Comparison of ENCODE assay signal across 25 cellular contexts in genomic region chr2:51624995-51625394, GRCh38.
DNase-seq lines count a peak whose midpoint lies in the region; FAIRE-seq and TF ChIP-seq lines count a peak whose summit lies in the region.
"Had no signal": no experiment of that assay in that cellular context is flagged by ENCODE, and none has a peak within 500 bp of the region (broad histone marks: within the 10 kb centered on the region; RNA-seq: fewer than 3 reads in every experiment).

No MANE protein-coding gene starts in this region.

- FAIRE-seq in HTR-8/SVneo (lab: Jason Lieb, UNC) (no peak), bronchial epithelial cell (lab: Jason Lieb, UNC) (no peak)
- FAIRE-seq: A549, GM12878 had no signal

- DNase-seq in A673 (ENCODE audit: low spot score) (peak; percentile 0), HTR-8/SVneo (ENCODE audit: insufficient read length, low spot score) (peak; percentile 4), bronchial epithelial cell (ENCODE audit: low read depth) (peak; percentile 65), iris pigment epithelial cell (ENCODE audit: low read depth) (peak; percentile 67), LoVo (ENCODE audit: low spot score) (no peak), adrenal gland (no peak), SKM-1 treated with dmso at 0.1 percent for 144 hours (lab: John Stamatoyannopoulos, UW; ENCODE audit: unreplicated experiment) (no peak), HEK293T (ENCODE audit: extremely low spot score) (no peak)
- DNase-seq: activated CD8-positive, alpha-beta memory T cell treated with anti-CD3 and anti-CD28 coated beads, Interleukin-2, amount 50 U/mL, for 48 hours; activated effector memory CD4-positive, alpha-beta T cell treated with anti-CD3 and anti-CD28 coated beads, Interleukin-2, amount 50 U/mL, for 16 hours; GF-D8; left ventricle myocardium inferior; mucosa of descending colon; NCI-H1105; NCI-H2107; NCI-H510A treated with DMSO at 0.1 percent for 48 hours; stimulated activated CD4-positive, alpha-beta T cell treated with anti-CD3 and anti-CD28 coated beads, Interleukin-12 subunit alpha, Interleukin-12 subunit beta, amount 100 ng/mL, for 4 hours; stimulated activated CD8-positive, alpha-beta memory T cell treated with anti-CD3 and anti-CD28 coated beads, Interleukin-4, amount 100 ng/mL, for 48 hours; substantia nigra had no signal

- TF ChIP-seq CTCF in A673 (conservative IDR thresholded peaks at IDR 0.05; ENCODE audit: low read depth, low read length) (no peak), bronchial epithelial cell (IDR thresholded peaks at IDR 0.05; ENCODE audit: insufficient read depth, low read length, severe bottlenecking) (no peak), adrenal gland (IDR thresholded peaks at IDR 0.05) (no peak)

- no peak for TF ChIP-seq POLR2A in adrenal gland (IDR thresholded peaks at IDR 0.05)

- no peaks in the 10 kb centered on the region for H3K4me1 ChIP-seq in A673 (ENCODE audit: insufficient read depth, low read length, poor library complexity, severe bottlenecking)
- no peaks in the 10 kb centered on the region for H3K4me1 ChIP-seq in adrenal gland (replicated peaks in 1 of 2)
- H3K4me1 ChIP-seq: A549, left ventricle myocardium inferior, neural progenitor cell, vagina had no signal

- POLR2A ChIA-PET in A673 (lab: Charles Lee; ENCODE audit: low non-redundant PET) (no interaction called here), HEK293T (lab: Yijun Ruan, JAX) (no interaction called here)

- H3K4me3 ChIP-seq in A673 (ENCODE audit: low read depth, low read length, poor library complexity, severe bottlenecking): no peak overlapping the region
- H3K4me3 ChIP-seq in bronchial epithelial cell (ENCODE audit: low read depth, low read length): no peak overlapping the region
- H3K4me3 ChIP-seq in adrenal gland: no peak overlapping the region
- H3K4me3 ChIP-seq: A549, GM12878, left ventricle myocardium inferior, mucosa of descending colon, neural progenitor cell, vagina had no signal

- 70 to 84% (median 72%) methylated on average over 3 of the region's 3 CpGs for WGBS in adrenal gland, 4 donors

- intact Hi-C loops in A673 (cut with micrococcal nuclease; ENCODE audit: unreplicated experiment): no loop called here
- intact Hi-C loops in adrenal gland (cut with DNase I): no loop called here

- no peaks in the 10 kb centered on the region for H3K36me3 ChIP-seq in A673 (ENCODE audit: insufficient read depth, low read length, poor library complexity, severe bottlenecking)
- H3K36me3 ChIP-seq in bronchial epithelial cell (ENCODE audit: control insufficient read depth, insufficient read depth, low read length): no peaks in the 10 kb centered on the region
- H3K36me3 ChIP-seq in adrenal gland (replicated peaks in 1 of 2): no peaks in the 10 kb centered on the region
- H3K36me3 ChIP-seq: left ventricle myocardium inferior, neural progenitor cell, vagina had no signal

- CTCF ChIA-PET in A673 (lab: Charles Lee): no interaction called here
- CTCF ChIA-PET in HEK293T (lab: Yijun Ruan, JAX): no interaction called here

- H3K27ac ChIP-seq in A673 (ENCODE audit: low read depth, low read length, poor library complexity, severe bottlenecking): no peak overlapping the region
- no peak overlapping the region for H3K27ac ChIP-seq in adrenal gland
- H3K27ac ChIP-seq: A549, C4-2B, KMS-11, left ventricle myocardium inferior, neural progenitor cell, vagina had no signal

- H3K9me3 ChIP-seq in A673 (ENCODE audit: low read depth, low read length, poor library complexity, severe bottlenecking): no peaks in the 10 kb centered on the region
- no peaks in the 10 kb centered on the region for H3K9me3 ChIP-seq in adrenal gland (replicated peaks in 1 of 3)
- H3K9me3 ChIP-seq: left ventricle myocardium inferior, mucosa of descending colon, vagina had no signal

- no TSS peak for BruUV-seq in A673 (replicated peaks; lab: Mats Ljungman, UMichigan)

- no peaks in the 10 kb centered on the region for H3K27me3 ChIP-seq in A673 (replicated peaks; ENCODE audit: insufficient read depth, low read depth, low read length, poor library complexity)
- no peaks in the 10 kb centered on the region for H3K27me3 ChIP-seq in bronchial epithelial cell (ENCODE audit: control insufficient read depth, insufficient read depth, low read length)
- no peaks in the 10 kb centered on the region for H3K27me3 ChIP-seq in adrenal gland
- H3K27me3 ChIP-seq: neural progenitor cell, vagina had no signal

TF ChIP-seq in HEK293T, 16 proteins besides CTCF, POLR2A, EP300 and RAD21:
- TF ChIP-seq BHLHE40 (IDR thresholded peaks at IDR 0.05; ENCODE audit: borderline replicate concordance): no peak
- TF ChIP-seq ELF4 (IDR thresholded peaks at IDR 0.05): no peak
- TF ChIP-seq LEF1 (IDR thresholded peaks at IDR 0.05; ENCODE audit: borderline replicate concordance): no peak
- no peak for TF ChIP-seq FOXM1 (IDR thresholded peaks at IDR 0.05; ENCODE audit: borderline replicate concordance)
- no peak for TF ChIP-seq CTBP1 (IDR thresholded peaks at IDR 0.05; ENCODE audit: borderline replicate concordance)
- TF ChIP-seq HDGF (IDR thresholded peaks at IDR 0.05; ENCODE audit: borderline replicate concordance): no peak
- no peak for TF ChIP-seq NFRKB (IDR thresholded peaks at IDR 0.05)
- no peak for TF ChIP-seq ARNT (IDR thresholded peaks at IDR 0.05)
- TF ChIP-seq SP1 (IDR thresholded peaks at IDR 0.05): no peak
- no peak for TF ChIP-seq SUZ12 (IDR thresholded peaks at IDR 0.05)
- no peak for TF ChIP-seq TARDBP (IDR thresholded peaks at IDR 0.05)
- TF ChIP-seq FOXK2 (IDR thresholded peaks at IDR 0.05): no peak
- TF ChIP-seq, protein P1, sequence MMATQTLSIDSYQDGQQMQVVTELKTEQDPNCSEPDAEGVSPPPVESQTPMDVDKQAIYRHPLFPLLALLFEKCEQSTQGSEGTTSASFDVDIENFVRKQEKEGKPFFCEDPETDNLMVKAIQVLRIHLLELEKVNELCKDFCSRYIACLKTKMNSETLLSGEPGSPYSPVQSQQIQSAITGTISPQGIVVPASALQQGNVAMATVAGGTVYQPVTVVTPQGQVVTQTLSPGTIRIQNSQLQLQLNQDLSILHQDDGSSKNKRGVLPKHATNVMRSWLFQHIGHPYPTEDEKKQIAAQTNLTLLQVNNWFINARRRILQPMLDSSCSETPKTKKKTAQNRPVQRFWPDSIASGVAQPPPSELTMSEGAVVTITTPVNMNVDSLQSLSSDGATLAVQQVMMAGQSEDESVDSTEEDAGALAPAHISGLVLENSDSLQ (IDR thresholded peaks at IDR 0.05): no peak
- TF ChIP-seq L3MBTL2 (conservative IDR thresholded peaks at IDR 0.05): no peak

Comparison
In these comparisons a context has a peak if more than half of its experiments do, and no peak if none do; other contexts are left out.
1. DNase-seq: peak in A673 (single experiment), HTR-8/SVneo (single experiment), bronchial epithelial cell (single experiment) and iris pigment epithelial cell (single experiment); none in LoVo (single experiment), adrenal gland (0 of 7), SKM-1 treated with dmso at 0.1 percent for 144 hours (single experiment) and HEK293T (single experiment).